1 cellular context compared by ENCODE assay signal in the genomic region with DNA sequence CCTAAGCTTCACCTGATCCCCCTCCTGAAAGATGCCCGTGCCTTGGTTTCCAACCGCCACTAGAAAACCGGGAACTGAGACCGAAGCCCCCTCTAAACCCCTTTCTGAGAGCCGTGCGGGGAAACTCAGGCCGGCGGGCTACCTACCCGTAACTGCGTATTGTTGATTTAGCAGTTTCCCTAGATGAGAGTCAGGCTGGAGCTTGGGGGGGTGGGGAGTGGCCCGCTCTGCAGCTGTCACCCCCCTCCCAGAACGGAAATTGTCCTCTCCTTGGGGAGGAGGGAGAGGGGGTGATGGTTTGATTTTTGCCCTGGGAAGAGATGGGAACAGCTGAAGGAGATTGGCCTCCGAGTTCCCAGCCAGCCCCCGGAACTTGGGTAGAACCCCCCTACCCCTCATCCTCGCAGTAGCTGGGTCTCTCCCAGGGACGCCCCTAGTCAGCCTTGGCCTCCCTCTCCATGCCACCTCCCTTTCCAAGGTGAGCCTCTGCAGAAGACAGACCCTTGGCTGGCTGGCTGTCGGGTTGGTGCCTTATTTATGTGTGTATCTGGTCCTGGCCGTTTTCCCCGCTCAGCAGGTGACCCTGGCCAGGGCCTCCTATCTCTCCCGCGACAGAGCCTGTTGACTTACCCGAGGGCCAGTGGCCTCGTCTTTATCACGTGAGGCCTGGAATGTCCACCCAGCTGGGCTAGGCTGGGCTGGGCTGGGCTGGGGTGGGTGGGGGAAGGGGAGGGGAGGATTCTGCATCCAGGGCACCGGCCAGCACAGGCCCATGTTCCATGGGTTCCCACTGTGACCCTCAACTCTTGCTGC.
TF ChIP-seq lines count a peak whose summit lies in the region.

No MANE protein-coding gene starts in this region.

TF ChIP-seq in HepG2, 621 proteins besides CTCF, POLR2A, EP300 and RAD21 (continued from another document):
- TF ChIP-seq STAT5B (CRISPR knock-in tag; IDR thresholded peaks at IDR 0.05) (no peak), TAF1 (CRISPR knock-in tag; IDR thresholded peaks at IDR 0.05) (peak; percentile 51; the same call in 1 of the 2 replicates), ZNF674 (CRISPR knock-in tag; IDR thresholded peaks at IDR 0.05; ENCODE audit: low read depth) (no peak), SKIL (CRISPR knock-in tag; IDR thresholded peaks at IDR 0.05; ENCODE audit: borderline replicate concordance) (peak; percentile 87), ZNF747 (CRISPR knock-in tag; IDR thresholded peaks at IDR 0.05; ENCODE audit: borderline replicate concordance) (0 out of 2 replicates have a peak, but pooled peaks have one; percentile 71), SYNCRIP (IDR thresholded peaks at IDR 0.05; ENCODE audit: insufficient read depth, low read depth, low read length) (no peak), CCDC6 (CRISPR knock-in tag; IDR thresholded peaks at IDR 0.05) (no peak), MEIS2 (CRISPR knock-in tag; IDR thresholded peaks at IDR 0.05) (no peak), KLF16 (CRISPR knock-in tag; IDR thresholded peaks at IDR 0.05) (peak in 1 of 2 experiments; percentile 63; a peak in 2 of 4 replicates), ISL2 (CRISPR knock-in tag; IDR thresholded peaks at IDR 0.05) (no peak), ZBTB38 (CRISPR knock-in tag; IDR thresholded peaks at IDR 0.05) (no peak), YY1 (IDR thresholded peaks at IDR 0.05; ENCODE audit: insufficient read depth, insufficient replicate concordance, low read depth, low read length) (peak; percentile 4), NAIF1 (CRISPR knock-in tag; IDR thresholded peaks at IDR 0.05; ENCODE audit: borderline replicate concordance) (no peak), ZSCAN21 (CRISPR knock-in tag; IDR thresholded peaks at IDR 0.05; ENCODE audit: borderline replicate concordance) (no peak), TEAD2 (CRISPR knock-in tag; IDR thresholded peaks at IDR 0.05) (no peak), THAP9 (CRISPR knock-in tag; IDR thresholded peaks at IDR 0.05; ENCODE audit: borderline replicate concordance) (no peak), PITX1 (CRISPR knock-in tag; IDR thresholded peaks at IDR 0.05) (no peak; the same call in 1 of the 2 replicates), ZNF550 (CRISPR knock-in tag; IDR thresholded peaks at IDR 0.05; ENCODE audit: borderline replicate concordance) (no peak), CCAR2 (optimal IDR thresholded peaks at IDR 0.05; ENCODE audit: low read depth, low read length) (no peak), IKZF1 (IDR thresholded peaks at IDR 0.05) (no peak), MYC (CRISPR knock-in tag; IDR thresholded peaks at IDR 0.05; ENCODE audit: borderline replicate concordance) (peak; percentile 37; the same call in 1 of the 2 replicates), ZNF619 (CRISPR knock-in tag; IDR thresholded peaks at IDR 0.05) (no peak), PAXIP1 (CRISPR knock-in tag; conservative IDR thresholded peaks at IDR 0.05) (peak; percentile 62), ZNF740 (CRISPR knock-in tag; IDR thresholded peaks at IDR 0.05) (no peak), SALL2 (CRISPR knock-in tag; IDR thresholded peaks at IDR 0.05) (no peak), TARDBP (CRISPR knock-in tag; IDR thresholded peaks at IDR 0.05) (peak; percentile 66; the same call in 1 of the 2 replicates)
- TF ChIP-seq, protein P1, sequence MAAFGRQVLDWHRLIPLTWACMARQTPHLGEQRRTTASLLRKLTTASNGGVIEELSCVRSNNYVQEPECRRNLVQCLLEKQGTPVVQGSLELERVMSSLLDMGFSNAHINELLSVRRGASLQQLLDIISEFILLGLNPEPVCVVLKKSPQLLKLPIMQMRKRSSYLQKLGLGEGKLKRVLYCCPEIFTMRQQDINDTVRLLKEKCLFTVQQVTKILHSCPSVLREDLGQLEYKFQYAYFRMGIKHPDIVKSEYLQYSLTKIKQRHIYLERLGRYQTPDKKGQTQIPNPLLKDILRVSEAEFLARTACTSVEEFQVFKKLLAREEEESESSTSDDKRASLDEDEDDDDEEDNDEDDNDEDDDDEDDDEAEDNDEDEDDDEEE (CRISPR knock-in tag; IDR thresholded peaks at IDR 0.05): no peak
- TF ChIP-seq, protein P2, sequence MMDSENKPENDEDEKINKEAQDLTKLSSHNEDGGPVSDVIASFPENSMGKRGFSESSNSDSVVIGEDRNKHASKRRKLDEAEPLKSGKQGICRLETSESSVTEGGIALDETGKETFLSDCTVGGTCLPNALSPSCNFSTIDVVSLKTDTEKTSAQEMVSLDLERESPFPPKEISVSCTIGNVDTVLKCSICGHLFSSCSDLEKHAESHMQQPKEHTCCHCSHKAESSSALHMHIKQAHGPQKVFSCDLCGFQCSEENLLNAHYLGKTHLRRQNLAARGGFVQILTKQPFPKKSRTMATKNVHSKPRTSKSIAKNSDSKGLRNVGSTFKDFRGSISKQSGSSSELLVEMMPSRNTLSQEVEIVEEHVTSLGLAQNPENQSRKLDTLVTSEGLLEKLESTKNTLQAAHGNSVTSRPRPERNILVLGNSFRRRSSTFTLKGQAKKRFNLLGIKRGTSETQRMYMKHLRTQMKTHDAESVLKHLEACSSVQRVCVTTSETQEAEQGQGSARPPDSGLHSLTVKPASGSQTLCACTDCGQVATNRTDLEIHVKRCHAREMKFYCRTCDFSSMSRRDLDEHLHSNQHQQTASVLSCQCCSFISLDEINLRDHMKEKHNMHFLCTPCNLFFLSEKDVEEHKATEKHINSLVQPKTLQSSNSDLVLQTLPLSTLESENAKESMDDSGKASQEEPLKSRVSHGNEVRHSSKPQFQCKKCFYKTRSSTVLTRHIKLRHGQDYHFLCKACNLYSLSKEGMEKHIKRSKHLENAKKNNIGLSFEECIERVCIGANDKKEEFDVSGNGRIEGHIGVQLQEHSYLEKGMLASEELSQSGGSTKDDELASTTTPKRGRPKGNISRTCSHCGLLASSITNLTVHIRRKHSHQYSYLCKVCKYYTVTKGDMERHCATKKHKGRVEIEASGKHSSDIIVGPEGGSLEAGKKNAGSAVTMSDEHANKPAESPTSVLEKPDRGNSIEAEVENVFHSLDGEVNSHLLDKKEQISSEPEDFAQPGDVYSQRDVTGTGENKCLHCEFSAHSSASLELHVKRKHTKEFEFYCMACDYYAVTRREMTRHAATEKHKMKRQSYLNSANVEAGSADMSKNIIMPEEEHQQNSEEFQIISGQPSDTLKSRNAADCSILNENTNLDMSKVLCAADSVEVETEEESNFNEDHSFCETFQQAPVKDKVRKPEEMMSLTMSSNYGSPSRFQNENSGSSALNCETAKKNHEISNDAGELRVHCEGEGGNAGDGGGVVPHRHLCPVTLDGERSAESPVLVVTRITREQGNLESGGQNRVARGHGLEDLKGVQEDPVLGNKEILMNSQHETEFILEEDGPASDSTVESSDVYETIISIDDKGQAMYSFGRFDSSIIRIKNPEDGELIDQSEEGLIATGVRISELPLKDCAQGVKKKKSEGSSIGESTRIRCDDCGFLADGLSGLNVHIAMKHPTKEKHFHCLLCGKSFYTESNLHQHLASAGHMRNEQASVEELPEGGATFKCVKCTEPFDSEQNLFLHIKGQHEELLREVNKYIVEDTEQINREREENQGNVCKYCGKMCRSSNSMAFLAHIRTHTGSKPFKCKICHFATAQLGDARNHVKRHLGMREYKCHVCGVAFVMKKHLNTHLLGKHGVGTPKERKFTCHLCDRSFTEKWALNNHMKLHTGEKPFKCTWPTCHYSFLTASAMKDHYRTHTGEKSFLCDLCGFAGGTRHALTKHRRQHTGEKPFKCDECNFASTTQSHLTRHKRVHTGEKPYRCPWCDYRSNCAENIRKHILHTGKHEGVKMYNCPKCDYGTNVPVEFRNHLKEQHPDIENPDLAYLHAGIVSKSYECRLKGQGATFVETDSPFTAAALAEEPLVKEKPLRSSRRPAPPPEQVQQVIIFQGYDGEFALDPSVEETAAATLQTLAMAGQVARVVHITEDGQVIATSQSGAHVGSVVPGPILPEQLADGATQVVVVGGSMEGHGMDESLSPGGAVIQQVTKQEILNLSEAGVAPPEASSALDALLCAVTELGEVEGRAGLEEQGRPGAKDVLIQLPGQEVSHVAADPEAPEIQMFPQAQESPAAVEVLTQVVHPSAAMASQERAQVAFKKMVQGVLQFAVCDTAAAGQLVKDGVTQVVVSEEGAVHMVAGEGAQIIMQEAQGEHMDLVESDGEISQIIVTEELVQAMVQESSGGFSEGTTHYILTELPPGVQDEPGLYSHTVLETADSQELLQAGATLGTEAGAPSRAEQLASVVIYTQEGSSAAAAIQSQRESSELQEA (CRISPR knock-in tag; IDR thresholded peaks at IDR 0.05; ENCODE audit: not compliant biosample characterization): no peak
TF ChIP-seq in HepG2: peak in this region for 124.
